In genomic region chr4:82811838-82812672, GRCh38 we compare ENCODE assay signal across 1 cellular context.
A peak's percentile ranks its signal among the peaks of the same experiment; 100 is the strongest.
TF ChIP-seq lines count a peak whose summit lies in the region.

No MANE protein-coding gene starts in this region.

TF ChIP-seq in H1, 55 proteins besides CTCF, POLR2A, EP300 and RAD21 (continued from another document):
- TF ChIP-seq CHD1 (IDR thresholded peaks at IDR 0.05; ENCODE audit: low read depth, low read length) = no peak
- no peak for TF ChIP-seq CEBPB (IDR thresholded peaks at IDR 0.05; ENCODE audit: low read depth, low read length)
- TF ChIP-seq KDM5A (IDR thresholded peaks at IDR 0.05; ENCODE audit: low read length) = no peak
- no peak for TF ChIP-seq RBBP5 (IDR thresholded peaks at IDR 0.05; ENCODE audit: borderline replicate concordance, low read depth, low read length)
- TF ChIP-seq CHD7 (IDR thresholded peaks at IDR 0.05; ENCODE audit: insufficient replicate concordance, low read length) = peak; percentile 71
- 0 out of 4 replicates have a peak, but pooled peaks of 1 of the 2 experiments have one; percentile 35 for TF ChIP-seq HDAC2 (IDR thresholded peaks at IDR 0.05; ENCODE audit: borderline replicate concordance in 1 of 2, low read depth in 2 of 2, low read length in 2 of 2)
- TF ChIP-seq GABPA (IDR thresholded peaks at IDR 0.05; ENCODE audit: borderline replicate concordance, insufficient read depth, low read length) = no peak
- peak; percentile 28 for TF ChIP-seq NANOG (IDR thresholded peaks at IDR 0.05; ENCODE audit: insufficient read depth, low read depth, low read length, poor library complexity, severe bottlenecking)
- peak; percentile 59; the same call in 1 of the 2 replicates for TF ChIP-seq SP1 (IDR thresholded peaks at IDR 0.05; ENCODE audit: low read depth, low read length)
- no peak for TF ChIP-seq TAF7 (optimal IDR thresholded peaks at IDR 0.05; ENCODE audit: borderline replicate concordance, low read depth, low read length)
- TF ChIP-seq SIRT6 (IDR thresholded peaks at IDR 0.05; ENCODE audit: low read length) = no peak
- no peak for TF ChIP-seq RXRA (IDR thresholded peaks at IDR 0.05; ENCODE audit: insufficient read depth, low read depth, low read length)
- TF ChIP-seq RFX5 (IDR thresholded peaks at IDR 0.05; ENCODE audit: borderline replicate concordance, low read depth, low read length) = no peak
- TF ChIP-seq NRF1 (IDR thresholded peaks at IDR 0.05; ENCODE audit: low read depth, low read length) = no peak
- TF ChIP-seq EZH2 (IDR thresholded peaks at IDR 0.05; ENCODE audit: low read depth, low read length, severe bottlenecking) = no peak
- no peak for TF ChIP-seq ATF3 (IDR thresholded peaks at IDR 0.05; ENCODE audit: insufficient read depth, low read depth, low read length)
- TF ChIP-seq EGR1 (IDR thresholded peaks at IDR 0.05; ENCODE audit: borderline replicate concordance, low read depth, low read length) = no peak
- TF ChIP-seq YY1 (IDR thresholded peaks at IDR 0.05; ENCODE audit: low read depth, low read length) = no peak
- no peak for TF ChIP-seq TBP (IDR thresholded peaks at IDR 0.05; ENCODE audit: low read depth, low read length)
- no peak for TF ChIP-seq SAP30 (IDR thresholded peaks at IDR 0.05; ENCODE audit: insufficient read depth, insufficient replicate concordance, low read length)
- no peak for TF ChIP-seq ASH2L (IDR thresholded peaks at IDR 0.05; ENCODE audit: low read length)
- no peak for TF ChIP-seq BRCA1 (IDR thresholded peaks at IDR 0.05; ENCODE audit: low read depth, low read length)
- TF ChIP-seq MAX (IDR thresholded peaks at IDR 0.05) = no peak
- no peak for TF ChIP-seq PHF8 (conservative IDR thresholded peaks at IDR 0.05; ENCODE audit: low read depth, low read length)
- TF ChIP-seq TEAD4 (IDR thresholded peaks at IDR 0.05; ENCODE audit: low read depth, low read length) = peak; percentile 75; the same call in 1 of the 2 replicates
- no peak for TF ChIP-seq SIX5 (IDR thresholded peaks at IDR 0.05; ENCODE audit: low read depth, low read length)
- no peak for TF ChIP-seq SP2 (IDR thresholded peaks at IDR 0.05; ENCODE audit: low read length)
- no peak for TF ChIP-seq GTF2F1 (IDR thresholded peaks at IDR 0.05; ENCODE audit: borderline replicate concordance, low read depth, low read length)
